ENCODE assay signal across 1 cellular context in the genomic region with DNA sequence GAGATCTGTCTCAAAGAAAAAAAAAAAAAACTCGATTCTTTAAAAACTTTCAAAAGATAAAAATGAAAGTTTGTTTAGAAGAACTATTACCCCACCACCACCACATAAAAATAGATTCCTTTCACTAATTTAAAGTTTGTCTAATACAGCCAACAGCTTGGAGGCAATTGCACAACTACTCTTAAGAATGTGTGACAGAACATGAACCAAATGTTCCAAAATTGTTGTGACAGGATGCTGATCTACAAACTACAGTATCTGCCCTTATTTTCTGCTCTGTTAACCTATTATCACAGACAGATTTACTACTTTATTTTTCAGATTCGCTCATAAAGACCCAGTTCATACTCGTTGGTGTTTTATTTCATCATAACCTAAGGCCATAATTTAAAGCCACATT.
TF ChIP-seq lines count a peak whose summit lies in the region.

No MANE protein-coding gene starts in this region.

TF ChIP-seq in GM23338, 12 proteins besides CTCF, POLR2A, EP300 and RAD21 (continued from another document):
- TF ChIP-seq, protein P1, sequence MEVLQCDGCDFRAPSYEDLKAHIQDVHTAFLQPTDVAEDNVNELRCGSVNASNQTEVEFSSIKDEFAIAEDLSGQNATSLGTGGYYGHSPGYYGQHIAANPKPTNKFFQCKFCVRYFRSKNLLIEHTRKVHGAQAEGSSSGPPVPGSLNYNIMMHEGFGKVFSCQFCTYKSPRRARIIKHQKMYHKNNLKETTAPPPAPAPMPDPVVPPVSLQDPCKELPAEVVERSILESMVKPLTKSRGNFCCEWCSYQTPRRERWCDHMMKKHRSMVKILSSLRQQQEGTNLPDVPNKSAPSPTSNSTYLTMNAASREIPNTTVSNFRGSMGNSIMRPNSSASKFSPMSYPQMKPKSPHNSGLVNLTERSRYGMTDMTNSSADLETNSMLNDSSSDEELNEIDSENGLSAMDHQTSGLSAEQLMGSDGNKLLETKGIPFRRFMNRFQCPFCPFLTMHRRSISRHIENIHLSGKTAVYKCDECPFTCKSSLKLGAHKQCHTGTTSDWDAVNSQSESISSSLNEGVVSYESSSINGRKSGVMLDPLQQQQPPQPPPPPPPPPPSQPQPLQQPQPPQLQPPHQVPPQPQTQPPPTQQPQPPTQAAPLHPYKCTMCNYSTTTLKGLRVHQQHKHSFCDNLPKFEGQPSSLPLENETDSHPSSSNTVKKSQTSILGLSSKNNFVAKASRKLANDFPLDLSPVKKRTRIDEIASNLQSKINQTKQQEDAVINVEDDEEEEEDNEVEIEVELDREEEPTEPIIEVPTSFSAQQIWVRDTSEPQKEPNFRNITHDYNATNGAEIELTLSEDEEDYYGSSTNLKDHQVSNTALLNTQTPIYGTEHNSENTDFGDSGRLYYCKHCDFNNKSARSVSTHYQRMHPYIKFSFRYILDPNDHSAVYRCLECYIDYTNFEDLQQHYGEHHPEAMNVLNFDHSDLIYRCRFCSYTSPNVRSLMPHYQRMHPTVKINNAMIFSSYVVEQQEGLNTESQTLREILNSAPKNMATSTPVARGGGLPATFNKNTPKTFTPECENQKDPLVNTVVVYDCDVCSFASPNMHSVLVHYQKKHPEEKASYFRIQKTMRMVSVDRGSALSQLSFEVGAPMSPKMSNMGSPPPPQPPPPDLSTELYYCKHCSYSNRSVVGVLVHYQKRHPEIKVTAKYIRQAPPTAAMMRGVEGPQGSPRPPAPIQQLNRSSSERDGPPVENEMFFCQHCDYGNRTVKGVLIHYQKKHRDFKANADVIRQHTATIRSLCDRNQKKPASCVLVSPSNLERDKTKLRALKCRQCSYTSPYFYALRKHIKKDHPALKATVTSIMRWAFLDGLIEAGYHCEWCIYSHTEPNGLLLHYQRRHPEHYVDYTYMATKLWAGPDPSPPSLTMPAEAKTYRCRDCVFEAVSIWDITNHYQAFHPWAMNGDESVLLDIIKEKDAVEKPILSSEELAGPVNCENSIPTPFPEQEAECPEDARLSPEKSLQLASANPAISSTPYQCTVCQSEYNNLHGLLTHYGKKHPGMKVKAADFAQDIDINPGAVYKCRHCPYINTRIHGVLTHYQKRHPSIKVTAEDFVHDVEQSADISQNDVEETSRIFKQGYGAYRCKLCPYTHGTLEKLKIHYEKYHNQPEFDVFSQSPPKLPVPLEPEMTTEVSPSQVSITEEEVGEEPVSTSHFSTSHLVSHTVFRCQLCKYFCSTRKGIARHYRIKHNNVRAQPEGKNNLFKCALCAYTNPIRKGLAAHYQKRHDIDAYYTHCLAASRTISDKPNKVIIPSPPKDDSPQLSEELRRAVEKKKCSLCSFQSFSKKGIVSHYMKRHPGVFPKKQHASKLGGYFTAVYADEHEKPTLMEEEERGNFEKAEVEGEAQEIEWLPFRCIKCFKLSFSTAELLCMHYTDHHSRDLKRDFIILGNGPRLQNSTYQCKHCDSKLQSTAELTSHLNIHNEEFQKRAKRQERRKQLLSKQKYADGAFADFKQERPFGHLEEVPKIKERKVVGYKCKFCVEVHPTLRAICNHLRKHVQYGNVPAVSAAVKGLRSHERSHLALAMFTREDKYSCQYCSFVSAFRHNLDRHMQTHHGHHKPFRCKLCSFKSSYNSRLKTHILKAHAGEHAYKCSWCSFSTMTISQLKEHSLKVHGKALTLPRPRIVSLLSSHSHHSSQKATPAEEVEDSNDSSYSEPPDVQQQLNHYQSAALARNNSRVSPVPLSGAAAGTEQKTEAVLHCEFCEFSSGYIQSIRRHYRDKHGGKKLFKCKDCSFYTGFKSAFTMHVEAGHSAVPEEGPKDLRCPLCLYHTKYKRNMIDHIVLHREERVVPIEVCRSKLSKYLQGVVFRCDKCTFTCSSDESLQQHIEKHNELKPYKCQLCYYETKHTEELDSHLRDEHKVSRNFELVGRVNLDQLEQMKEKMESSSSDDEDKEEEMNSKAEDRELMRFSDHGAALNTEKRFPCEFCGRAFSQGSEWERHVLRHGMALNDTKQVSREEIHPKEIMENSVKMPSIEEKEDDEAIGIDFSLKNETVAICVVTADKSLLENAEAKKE (CRISPR knock-in tag; IDR thresholded peaks at IDR 0.05), result no peak
- TF ChIP-seq STAT1 (IDR thresholded peaks at IDR 0.05; ENCODE audit: unreplicated experiment) (no peak), EZH2 (IDR thresholded peaks at IDR 0.05; ENCODE audit: low read depth, unreplicated experiment) (no peak), NANOG (IDR thresholded peaks at IDR 0.05; ENCODE audit: borderline replicate concordance) (no peak)
- TF ChIP-seq, protein P2, sequence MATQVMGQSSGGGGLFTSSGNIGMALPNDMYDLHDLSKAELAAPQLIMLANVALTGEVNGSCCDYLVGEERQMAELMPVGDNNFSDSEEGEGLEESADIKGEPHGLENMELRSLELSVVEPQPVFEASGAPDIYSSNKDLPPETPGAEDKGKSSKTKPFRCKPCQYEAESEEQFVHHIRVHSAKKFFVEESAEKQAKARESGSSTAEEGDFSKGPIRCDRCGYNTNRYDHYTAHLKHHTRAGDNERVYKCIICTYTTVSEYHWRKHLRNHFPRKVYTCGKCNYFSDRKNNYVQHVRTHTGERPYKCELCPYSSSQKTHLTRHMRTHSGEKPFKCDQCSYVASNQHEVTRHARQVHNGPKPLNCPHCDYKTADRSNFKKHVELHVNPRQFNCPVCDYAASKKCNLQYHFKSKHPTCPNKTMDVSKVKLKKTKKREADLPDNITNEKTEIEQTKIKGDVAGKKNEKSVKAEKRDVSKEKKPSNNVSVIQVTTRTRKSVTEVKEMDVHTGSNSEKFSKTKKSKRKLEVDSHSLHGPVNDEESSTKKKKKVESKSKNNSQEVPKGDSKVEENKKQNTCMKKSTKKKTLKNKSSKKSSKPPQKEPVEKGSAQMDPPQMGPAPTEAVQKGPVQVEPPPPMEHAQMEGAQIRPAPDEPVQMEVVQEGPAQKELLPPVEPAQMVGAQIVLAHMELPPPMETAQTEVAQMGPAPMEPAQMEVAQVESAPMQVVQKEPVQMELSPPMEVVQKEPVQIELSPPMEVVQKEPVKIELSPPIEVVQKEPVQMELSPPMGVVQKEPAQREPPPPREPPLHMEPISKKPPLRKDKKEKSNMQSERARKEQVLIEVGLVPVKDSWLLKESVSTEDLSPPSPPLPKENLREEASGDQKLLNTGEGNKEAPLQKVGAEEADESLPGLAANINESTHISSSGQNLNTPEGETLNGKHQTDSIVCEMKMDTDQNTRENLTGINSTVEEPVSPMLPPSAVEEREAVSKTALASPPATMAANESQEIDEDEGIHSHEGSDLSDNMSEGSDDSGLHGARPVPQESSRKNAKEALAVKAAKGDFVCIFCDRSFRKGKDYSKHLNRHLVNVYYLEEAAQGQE (IDR thresholded peaks at IDR 0.05; ENCODE audit: unreplicated experiment), result no peak
